ENCODE assay signal across 31 cellular contexts in genomic region chr11:112277937-112278336, GRCh38. TPM values are rescaled to one million over a fixed set of nuclear protein-coding genes. Genes with fewer than 3 reads are reported as not detected.
DNase-seq lines count a peak whose midpoint lies in the region; ATAC-seq and TF ChIP-seq lines count a peak whose summit lies in the region.
"Had no signal": no experiment of that assay in that cellular context is flagged by ENCODE, and none has a peak within 500 bp of the region (broad histone marks: within the 10 kb centered on the region; RNA-seq: fewer than 3 reads in every experiment).

No MANE protein-coding gene starts in this region.

- no peak for ATAC-seq in left colon
- ATAC-seq: activated T-cell treated with anti-CD3 and anti-CD28 coated beads, Interleukin-2, amount 50 U/mL, for 72 hours; GM23338; left cardiac atrium; natural killer cell treated with Interleukin-12 subunit alpha and Interleukin-12 subunit beta and Interleukin-15 and Interleukin-18, amount 100 ng/mL, for 72 hours; right cardiac atrium had no signal

- H2BK120ac ChIP-seq in mesenchymal stem cell (ENCODE audit: low read depth, low read length), result no peak overlapping the region

- peaks cover 12% of the 10 kb centered on the region for H3K27me3 Mint-ChIP-seq in HFFc6 (ENCODE audit: insufficient read depth)
- H3K27me3 Mint-ChIP-seq in activated naive CD4-positive, alpha-beta T cell treated with anti-CD3 and anti-CD28 coated beads, Interleukin-2, amount 10 ng/mL, durations not matched to agents 7 days and 5 days, result peaks cover 15% of the 10 kb centered on the region
- H3K27me3 Mint-ChIP-seq: CD4-positive, CD25-positive, alpha-beta regulatory T cell; natural killer cell treated with Interleukin-12 subunit alpha and Interleukin-12 subunit beta and Interleukin-15 and Interleukin-18, amount 100 ng/mL, for 72 hours had no signal

- H4K20me1 ChIP-seq in BLaER1 (no peaks in the 10 kb centered on the region), mammary epithelial cell (ENCODE audit: insufficient read depth, low read length) (no peaks in the 10 kb centered on the region)

- TF ChIP-seq CTCF in HFFc6 (IDR thresholded peaks at IDR 0.05) (no peak), mammary epithelial cell (conservative IDR thresholded peaks at IDR 0.05 in 1 of 2, IDR thresholded peaks at IDR 0.05 in 1 of 2; ENCODE audit: extremely low read depth in 1 of 2, insufficient read depth in 1 of 2, low read depth in 1 of 2, low read length in 2 of 2) (no peak)

- H3K4me2 ChIP-seq in BLaER1 (peak overlapping the region; percentile 98), mammary epithelial cell (ENCODE audit: insufficient read depth, low read depth, low read length) (peak overlapping the region; percentile 32), mesenchymal stem cell (ENCODE audit: low read length, poor library complexity, severe bottlenecking) (no peak overlapping the region)
- H3K4me2 ChIP-seq: GM23338 had no signal

- no peaks in the 10 kb centered on the region for H3K79me2 ChIP-seq in mammary epithelial cell (ENCODE audit: insufficient read depth, low read length)

- 0 out of 2 replicates have a peak overlapping the region, but pooled peaks have one; percentile 6 for H3K27ac Mint-ChIP-seq in HFFc6
- no peak overlapping the region for H3K27ac Mint-ChIP-seq in activated naive CD4-positive, alpha-beta T cell treated with anti-CD3 and anti-CD28 coated beads, Interleukin-2, amount 10 ng/mL, durations not matched to agents 7 days and 5 days
- H3K27ac Mint-ChIP-seq: activated T-cell treated with anti-CD3 and anti-CD28 coated beads, Interleukin-2, amount 50 U/mL, for 72 hours; CD4-positive, CD25-positive, alpha-beta regulatory T cell; dendritic cell treated with granulocyte-macrophage colony-stimulating factor and Interleukin-4, amounts not matched to agents 40 ng/mL and 50 ng/mL, for 4 days; GM23338 had no signal

- no peak overlapping the region for H4K91ac ChIP-seq in mesenchymal stem cell (ENCODE audit: low read length)

- H3K4me1 Mint-ChIP-seq in HFFc6 (ENCODE audit: low read depth), result peaks cover 40% of the 10 kb centered on the region
- H3K4me1 Mint-ChIP-seq in activated naive CD4-positive, alpha-beta T cell treated with anti-CD3 and anti-CD28 coated beads, Interleukin-2, amount 10 ng/mL, durations not matched to agents 7 days and 5 days, result peaks cover 33% of the 10 kb centered on the region

- no peaks in the 10 kb centered on the region for H3K9me3 ChIP-seq in BLaER1
- no peaks in the 10 kb centered on the region for H3K9me3 ChIP-seq in mammary epithelial cell (replicated peaks; ENCODE audit: insufficient read depth, low read length)
- H3K9me3 ChIP-seq in mesenchymal stem cell (ENCODE audit: control insufficient read depth, low read length), result no peaks in the 10 kb centered on the region
- H3K9me3 ChIP-seq: vagina had no signal

- H3K36me3 ChIP-seq in BLaER1 (no peaks in the 10 kb centered on the region), mammary epithelial cell (ENCODE audit: insufficient read depth, low read length) (no peaks in the 10 kb centered on the region), mesenchymal stem cell (ENCODE audit: control insufficient read depth in 1 of 2, insufficient read depth in 2 of 2, low read depth in 1 of 2, low read length in 2 of 2) (no peaks in the 10 kb centered on the region)
- H3K36me3 ChIP-seq: vagina had no signal

- H3K27me3 ChIP-seq in BLaER1 (no peaks in the 10 kb centered on the region), mammary epithelial cell (ENCODE audit: insufficient read depth, low read length) (no peaks in the 10 kb centered on the region), mesenchymal stem cell (ENCODE audit: control insufficient read depth in 1 of 2, insufficient read depth in 1 of 2, low read length in 2 of 2) (peaks cover 0 to 15% of the 10 kb centered on the region in 2 experiments)
- H3K27me3 ChIP-seq: vagina had no signal

- intact Hi-C loops in mammary epithelial cell (cut with micrococcal nuclease), result no loop called here
- intact Hi-C loops in left colon (cut with DNase I, micrococcal nuclease), result loop anchor here in 1 of 2 donors (10.0 kb wide), 1 partner anchor 163 kb away; no protein-coding TSS in a partner anchor

- dilution Hi-C loops in mammary epithelial cell (cut with HindIII; ENCODE audit: low sequenced_read_pairs), result no loop called here

- no TSS peak for BruUV-seq in mammary epithelial cell (replicated peaks; lab: Mats Ljungman, UMichigan)

- H2AK5ac ChIP-seq in mesenchymal stem cell (ENCODE audit: low read length, severe bottlenecking), result no peak overlapping the region

- no peak overlapping the region for H3K23ac ChIP-seq in mesenchymal stem cell (ENCODE audit: low read length in 2 of 2)

- no peak overlapping the region for H3K4me3 Mint-ChIP-seq in HFFc6
- H3K4me3 Mint-ChIP-seq in activated naive CD4-positive, alpha-beta T cell treated with anti-CD3 and anti-CD28 coated beads, Interleukin-2, amount 10 ng/mL, durations not matched to agents 7 days and 5 days, result no peak overlapping the region
- H3K4me3 Mint-ChIP-seq: activated T-cell treated with anti-CD3 and anti-CD28 coated beads, Interleukin-2, amount 50 U/mL, for 72 hours; CD4-positive, CD25-positive, alpha-beta regulatory T cell; dendritic cell treated with granulocyte-macrophage colony-stimulating factor and Interleukin-4, amounts not matched to agents 40 ng/mL and 50 ng/mL, for 4 days; GM23338; natural killer cell treated with Interleukin-12 subunit alpha and Interleukin-12 subunit beta and Interleukin-15 and Interleukin-18, amount 100 ng/mL, for 72 hours had no signal

- DNase-seq in HFFc6 (peak; percentile 46), mammary epithelial cell (no peak), mesenchymal stem cell (no peak), left colon (no peak), putamen (ENCODE audit: low spot score) (no peak), DMS153 (lab: John Stamatoyannopoulos, UW) (no peak)
- no peak for DNase-seq in activated naive CD4-positive, alpha-beta T cell treated with anti-CD3 and anti-CD28 coated beads, Interleukin-2, amount 10 ng/mL, durations not matched to agents 7 days and 5 days
- DNase-seq: ACHN; activated CD4-positive, alpha-beta T cell treated with anti-CD3 and anti-CD28 coated beads for 4 hours; activated naive CD4-positive, alpha-beta T cell treated with Interleukin-2 at 50 U/mL for 16 hours; activated T-cell treated with anti-CD3 and anti-CD28 coated beads, Interleukin-2, amount 50 U/mL, for 72 hours; amniotic stem cell; CD4-positive, CD25-positive, alpha-beta regulatory T cell; KBM-7; left cardiac atrium; midbrain; NCI-H146; NCI-H2171; NCI-H510A treated with DMSO at 0.1 percent for 48 hours; right cardiac atrium; SHP77 treated with DMSO at 0.1 percent for 48 hours; stimulated activated CD4-positive, alpha-beta T cell treated with anti-CD3 and anti-CD28 coated beads, Interleukin-4, amount 100 ng/mL, for 4 hours; stimulated activated naive CD4-positive, alpha-beta T cell had no signal

- H3K36me3 Mint-ChIP-seq in HFFc6 (ENCODE audit: low read depth), result no peaks in the 10 kb centered on the region
- H3K36me3 Mint-ChIP-seq in activated naive CD4-positive, alpha-beta T cell treated with anti-CD3 and anti-CD28 coated beads, Interleukin-2, amount 10 ng/mL, durations not matched to agents 7 days and 5 days, result no peaks in the 10 kb centered on the region
- H3K36me3 Mint-ChIP-seq: CD4-positive, CD25-positive, alpha-beta regulatory T cell; natural killer cell treated with Interleukin-12 subunit alpha and Interleukin-12 subunit beta and Interleukin-15 and Interleukin-18, amount 100 ng/mL, for 72 hours had no signal

- H3K4me3 ChIP-seq in BLaER1, result no peak overlapping the region
- H3K4me3 ChIP-seq in mammary epithelial cell (replicated peaks in 1 of 3; ENCODE audit: insufficient read depth in 1 of 3, low read depth in 2 of 3, low read length in 3 of 3), result no peak overlapping the region
- H3K4me3 ChIP-seq in mesenchymal stem cell (ENCODE audit: insufficient read depth in 1 of 2, low read depth in 1 of 2, low read length in 2 of 2), result no peak overlapping the region
- H3K4me3 ChIP-seq: GM23338, vagina had no signal

- H3K4ac ChIP-seq in mesenchymal stem cell (ENCODE audit: low read depth in 1 of 2, low read length in 2 of 2), result no peak overlapping the region

- no peak overlapping the region for H3K14ac ChIP-seq in mesenchymal stem cell (ENCODE audit: low read length in 2 of 2)

- no peak overlapping the region for H3K18ac ChIP-seq in mesenchymal stem cell (ENCODE audit: low read depth in 1 of 2, low read length in 2 of 2)

- no peak overlapping the region for H2BK15ac ChIP-seq in mesenchymal stem cell (ENCODE audit: low read depth, poor library complexity, severe bottlenecking)

- H3K4me1 ChIP-seq in BLaER1 (peaks cover 68% of the 10 kb centered on the region), mammary epithelial cell (ENCODE audit: insufficient read depth, low read length) (peaks cover 12% of the 10 kb centered on the region), mesenchymal stem cell (ENCODE audit: control insufficient read depth, insufficient read depth, low read depth, low read length) (peaks cover 7% of the 10 kb centered on the region)
- H3K4me1 ChIP-seq: vagina had no signal

- H2BK12ac ChIP-seq in mesenchymal stem cell (ENCODE audit: low read length in 2 of 2), result no peak overlapping the region

- H3K9me3 Mint-ChIP-seq in HFFc6, result no peaks in the 10 kb centered on the region
- no peaks in the 10 kb centered on the region for H3K9me3 Mint-ChIP-seq in activated naive CD4-positive, alpha-beta T cell treated with anti-CD3 and anti-CD28 coated beads, Interleukin-2, amount 10 ng/mL, durations not matched to agents 7 days and 5 days
- H3K9me3 Mint-ChIP-seq: activated T-cell treated with anti-CD3 and anti-CD28 coated beads, Interleukin-2, amount 50 U/mL, for 72 hours; CD4-positive, CD25-positive, alpha-beta regulatory T cell; GM23338; natural killer cell treated with Interleukin-12 subunit alpha and Interleukin-12 subunit beta and Interleukin-15 and Interleukin-18, amount 100 ng/mL, for 72 hours had no signal

- H2AFZ ChIP-seq in mammary epithelial cell (ENCODE audit: low read depth, low read length) (peak overlapping the region; percentile 30), mesenchymal stem cell (ENCODE audit: low read depth, low read length) (no peak overlapping the region)
- H2AFZ ChIP-seq: GM23338 had no signal

- CTCF ChIA-PET in mammary epithelial cell (lab: Charles Lee; ENCODE audit: low non-redundant PET), result no interaction called here
- CTCF ChIA-PET in activated naive CD4-positive, alpha-beta T cell treated with anti-CD3 and anti-CD28 coated beads, Interleukin-2, amount 10 ng/mL, durations not matched to agents 7 days and 5 days (lab: Charles Lee), result interaction anchor here (0.6 to 11.9 kb wide), 2 partner anchors 56 to 82 kb away, joined by 5 to 302 read pairs; partner anchors contain the start of gene PTS

- in situ Hi-C loops in mammary epithelial cell (cut with MboI; ENCODE audit: low sequenced_read_pairs in 2 of 2), result loop anchor here (5.0 to 25.0 kb wide), 3 partner anchors 56 to 1009 kb away; no protein-coding TSS in a partner anchor

- H3K9ac ChIP-seq in BLaER1 (no peak overlapping the region), mammary epithelial cell (ENCODE audit: insufficient read depth, low read length) (no peak overlapping the region), mesenchymal stem cell (ENCODE audit: low read length) (no peak overlapping the region)

- H3K79me1 ChIP-seq in mesenchymal stem cell (replicated peaks; ENCODE audit: low read length, poor library complexity, severe bottlenecking), result no peaks in the 10 kb centered on the region

- H3K27ac ChIP-seq in BLaER1, result no peak overlapping the region
- no peak overlapping the region for H3K27ac ChIP-seq in mammary epithelial cell (ENCODE audit: insufficient read depth, low read depth, low read length)
- H3K27ac ChIP-seq in mesenchymal stem cell (ENCODE audit: low read length, poor library complexity, severe bottlenecking), result peak overlapping the region; percentile 21
- H3K27ac ChIP-seq: vagina had no signal

- H2BK5ac ChIP-seq in mesenchymal stem cell (ENCODE audit: low read depth, low read length, poor library complexity, severe bottlenecking), result no peak overlapping the region

- no peak overlapping the region for H4K8ac ChIP-seq in mesenchymal stem cell (ENCODE audit: low read length)

RNA-seq across cellular contexts. Expression of gene PLET1, which starts 17.3 kb away (rescaled TPM):
- total RNA-seq in HFFc6 (2021; fragmentation: NEBNext Ultra II Directional; extraction: Animal tissue kit (Norgen Biotek cat#: 25700)), result not detected
- not detected for total RNA-seq in mammary epithelial cell
- not detected for polyA plus RNA-seq in mammary epithelial cell
- polyA minus RNA-seq in mammary epithelial cell, result not detected
- polyA plus RNA-seq in mesenchymal stem cell (2013, experiment 1 of 2), result not detected
- not detected for polyA plus RNA-seq in mesenchymal stem cell (2013, experiment 2 of 2)
- not detected for total RNA-seq in left colon
- total RNA-seq: activated T-cell treated with anti-CD3 and anti-CD28 coated beads, Interleukin-2, amount 50 U/mL, for 72 hours; CD4-positive, CD25-positive, alpha-beta regulatory T cell; GM23338; left cardiac atrium; natural killer cell treated with Interleukin-12 subunit alpha and Interleukin-12 subunit beta and Interleukin-15 and Interleukin-18, amount 100 ng/mL, for 72 hours; osteoblast; right cardiac atrium; T-helper 1 cell treated with Interleukin-12 subunit alpha and Interleukin-12 subunit beta and Interleukin-4 antibody, amounts not matched to agents 30 ng/mL and 1 ng/mL, for 36 hours; temporal lobe; vagina had no signal
- polyA plus RNA-seq: CD4-positive, CD25-positive, alpha-beta regulatory T cell; GM23338; right cardiac atrium had no signal

RNA-seq across cellular contexts. Expression of gene PTS, which starts 51.7 kb away (rescaled TPM):
- total RNA-seq in HFFc6 (2021; fragmentation: NEBNext Ultra II Directional; extraction: Animal tissue kit (Norgen Biotek cat#: 25700)), result 10 to 100 TPM; 73.1 to 78.9 (median 75.7) TPM
- total RNA-seq in mammary epithelial cell (10 to 100 TPM; 47.5 to 66.4 TPM), left colon (10 to 100 TPM; 33.0 to 36.6 TPM)
- polyA plus RNA-seq in mammary epithelial cell, result 38.4 TPM
- polyA minus RNA-seq in mammary epithelial cell, result 13.0 TPM
- polyA plus RNA-seq in mesenchymal stem cell (2013, experiment 1 of 2), result 76.4 TPM
- 83.4 TPM for polyA plus RNA-seq in mesenchymal stem cell (2013, experiment 2 of 2)
